ENCODE assay signal across 8 cellular contexts in the genomic region with DNA sequence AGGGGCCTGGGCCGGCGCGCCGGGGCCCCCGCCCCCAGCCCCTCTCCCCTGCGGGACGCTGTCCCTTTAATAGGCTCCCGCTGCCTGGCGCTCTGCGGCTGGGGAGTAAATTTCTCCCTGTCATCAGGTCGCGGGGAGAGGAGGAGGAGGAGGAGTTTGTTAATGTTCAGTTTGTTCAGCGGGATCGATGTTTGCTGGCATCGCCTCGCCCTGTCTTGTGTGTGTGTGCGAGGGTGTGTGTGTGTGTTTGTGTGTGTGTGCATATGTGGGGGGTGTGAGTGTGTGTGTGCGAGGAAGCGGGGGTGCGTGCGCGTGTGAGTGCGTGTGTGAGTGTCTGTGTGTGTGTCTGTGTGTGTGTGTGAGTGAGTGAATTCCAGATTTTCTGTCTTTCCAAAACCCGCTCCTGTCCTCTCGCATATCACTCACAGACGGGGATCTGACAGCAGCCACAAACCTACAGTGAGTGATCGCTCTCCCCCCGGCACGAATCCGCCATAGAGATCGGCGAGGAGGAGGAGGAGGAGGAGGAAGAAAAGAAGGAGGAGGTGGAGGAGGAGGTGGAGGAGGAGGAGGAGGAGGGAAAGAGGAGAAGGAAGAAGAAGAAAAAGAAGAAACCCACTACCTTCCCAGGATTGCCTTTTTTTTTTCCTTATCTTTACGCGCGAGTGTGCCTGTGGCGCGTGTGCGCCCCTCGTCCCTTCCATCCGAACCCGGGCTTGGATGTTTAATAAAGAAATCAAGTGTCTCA. TPM values are rescaled to one million over a fixed set of nuclear protein-coding genes. Genes with fewer than 3 reads are reported as not detected.
A peak's percentile ranks its signal among the peaks of the same experiment; 100 is the strongest.
DNase-seq lines count a peak whose midpoint lies in the region; ATAC-seq and TF ChIP-seq lines count a peak whose summit lies in the region.

A gene with protein sequence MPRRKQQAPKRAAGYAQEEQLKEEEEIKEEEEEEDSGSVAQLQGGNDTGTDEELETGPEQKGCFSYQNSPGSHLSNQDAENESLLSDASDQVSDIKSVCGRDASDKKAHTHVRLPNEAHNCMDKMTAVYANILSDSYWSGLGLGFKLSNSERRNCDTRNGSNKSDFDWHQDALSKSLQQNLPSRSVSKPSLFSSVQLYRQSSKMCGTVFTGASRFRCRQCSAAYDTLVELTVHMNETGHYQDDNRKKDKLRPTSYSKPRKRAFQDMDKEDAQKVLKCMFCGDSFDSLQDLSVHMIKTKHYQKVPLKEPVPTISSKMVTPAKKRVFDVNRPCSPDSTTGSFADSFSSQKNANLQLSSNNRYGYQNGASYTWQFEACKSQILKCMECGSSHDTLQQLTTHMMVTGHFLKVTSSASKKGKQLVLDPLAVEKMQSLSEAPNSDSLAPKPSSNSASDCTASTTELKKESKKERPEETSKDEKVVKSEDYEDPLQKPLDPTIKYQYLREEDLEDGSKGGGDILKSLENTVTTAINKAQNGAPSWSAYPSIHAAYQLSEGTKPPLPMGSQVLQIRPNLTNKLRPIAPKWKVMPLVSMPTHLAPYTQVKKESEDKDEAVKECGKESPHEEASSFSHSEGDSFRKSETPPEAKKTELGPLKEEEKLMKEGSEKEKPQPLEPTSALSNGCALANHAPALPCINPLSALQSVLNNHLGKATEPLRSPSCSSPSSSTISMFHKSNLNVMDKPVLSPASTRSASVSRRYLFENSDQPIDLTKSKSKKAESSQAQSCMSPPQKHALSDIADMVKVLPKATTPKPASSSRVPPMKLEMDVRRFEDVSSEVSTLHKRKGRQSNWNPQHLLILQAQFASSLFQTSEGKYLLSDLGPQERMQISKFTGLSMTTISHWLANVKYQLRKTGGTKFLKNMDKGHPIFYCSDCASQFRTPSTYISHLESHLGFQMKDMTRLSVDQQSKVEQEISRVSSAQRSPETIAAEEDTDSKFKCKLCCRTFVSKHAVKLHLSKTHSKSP (N-terminal part only) (plus strand): TSS at position 169 of the 748 bp plus-strand sequence. CDS start 936 bp downstream, outside the sequence.

- TF ChIP-seq POLR2A in suprapubic skin (IDR thresholded peaks at IDR 0.05), result no peak

- WGBS in esophagus, 2 donors, result 1 to 2% methylated on average over 36 to 40 of the region's 41 CpGs
- WGBS in suprapubic skin, result under 1% methylated on average over 32 of the region's 41 CpGs

- no peak within 1 kb of the TSS for H3K27ac ChIP-seq in CD8-positive, alpha-beta memory T cell (ENCODE audit: low read depth, low read length)
- H3K27ac ChIP-seq in esophagus (ENCODE audit: low read depth in 2 of 2, low read length in 1 of 2) (peak within 1 kb of the TSS; percentile 41 to 82), suprapubic skin (peak within 1 kb of the TSS; percentile 81)
- peak within 1 kb of the TSS; percentile 97 for H3K27ac ChIP-seq in naive thymus-derived CD4-positive, alpha-beta T cell (ENCODE audit: low read depth, low read length)

- TF ChIP-seq CTCF in suprapubic skin (IDR thresholded peaks at IDR 0.05), result no peak

- peak within 1 kb of the TSS; percentile 75 to 94 (median 84) for H3K4me3 Mint-ChIP-seq in CD8-positive, alpha-beta memory T cell
- H3K4me3 Mint-ChIP-seq in naive thymus-derived CD4-positive, alpha-beta T cell, result peak within 1 kb of the TSS; percentile 90 to 100 (median 96)

- H3K27me3 Mint-ChIP-seq in CD8-positive, alpha-beta memory T cell, result peaks cover 42 to 86% of the 10 kb centered on the region in 2 donors
- peaks cover 0 to 32% (median 7%) of the 10 kb centered on the region in 5 donors for H3K27me3 Mint-ChIP-seq in naive thymus-derived CD4-positive, alpha-beta T cell

- POLR2A ChIA-PET in CD8-positive, alpha-beta memory T cell (lab: Charles Lee), result no interaction called here
- POLR2A ChIA-PET in naive thymus-derived CD4-positive, alpha-beta T cell (lab: Charles Lee), result interaction anchor here (1.0 to 12.7 kb wide), 7 partner anchors 8 to 562 kb away, joined by 3 to 299 read pairs (median 5); no protein-coding TSS in a partner anchor

- no peaks in the 10 kb centered on the region for H3K36me3 ChIP-seq in CD8-positive, alpha-beta memory T cell (ENCODE audit: insufficient read depth, low read length)
- no peaks in the 10 kb centered on the region for H3K36me3 ChIP-seq in esophagus (ENCODE audit: control insufficient read depth in 2 of 2, insufficient read depth in 2 of 2, low read length in 1 of 2)
- peaks cover 0 to 6% (median 0%) of the 10 kb centered on the region in 3 experiments for H3K36me3 ChIP-seq in naive thymus-derived CD4-positive, alpha-beta T cell (ENCODE audit: control insufficient read depth in 2 of 3, insufficient read depth in 3 of 3, low read length in 3 of 3)
- no peaks in the 10 kb centered on the region for H3K36me3 ChIP-seq in suprapubic skin

- peaks cover 6% of the 10 kb centered on the region for H3K4me1 ChIP-seq in CD8-positive, alpha-beta memory T cell (ENCODE audit: insufficient read depth, low read length)
- H3K4me1 ChIP-seq in esophagus (ENCODE audit: control insufficient read depth in 2 of 2, insufficient read depth in 2 of 2, low read length in 1 of 2) (peaks cover 0 to 2% of the 10 kb centered on the region in 2 donors), suprapubic skin (peaks cover 7% of the 10 kb centered on the region)
- H3K4me1 ChIP-seq in naive thymus-derived CD4-positive, alpha-beta T cell (ENCODE audit: control insufficient read depth in 2 of 2, insufficient read depth in 2 of 2, low read length in 2 of 2), result peaks cover 0 to 12% of the 10 kb centered on the region in 2 donors

- no peak for TF ChIP-seq EP300 in suprapubic skin (IDR thresholded peaks at IDR 0.05)

- H3K27me3 ChIP-seq in CD8-positive, alpha-beta memory T cell (ENCODE audit: insufficient read depth, low read length, poor library complexity, severe bottlenecking), result no peaks in the 10 kb centered on the region
- H3K27me3 ChIP-seq in esophagus (ENCODE audit: control insufficient read depth in 1 of 2, insufficient read depth in 2 of 2, low read length in 2 of 2), result no peaks in the 10 kb centered on the region
- H3K27me3 ChIP-seq in naive thymus-derived CD4-positive, alpha-beta T cell (ENCODE audit: control insufficient read depth in 2 of 2, insufficient read depth in 2 of 2, low read length in 2 of 2), result peaks cover 0 to 3% of the 10 kb centered on the region in 2 donors
- H3K27me3 ChIP-seq in suprapubic skin, result no peaks in the 10 kb centered on the region

- ATAC-seq in naive thymus-derived CD4-positive, alpha-beta T cell, result peak; percentile 66
- no peak for ATAC-seq in GM18907 (IDR thresholded peaks at IDR 0.05; ENCODE audit: unreplicated experiment)

- CTCF ChIA-PET in CD8-positive, alpha-beta memory T cell (lab: Charles Lee), result no interaction called here
- CTCF ChIA-PET in naive thymus-derived CD4-positive, alpha-beta T cell (lab: Charles Lee), result interaction anchor here (0.7 to 1.0 kb wide), 2 partner anchors 29 to 57 kb away, joined by 5 read pairs; no protein-coding TSS in a partner anchor

- peaks cover 0 to 3% (median 0%) of the 10 kb centered on the region in 3 donors for H3K36me3 Mint-ChIP-seq in CD8-positive, alpha-beta memory T cell
- peaks cover 0 to 5% (median 0%) of the 10 kb centered on the region in 5 donors for H3K36me3 Mint-ChIP-seq in naive thymus-derived CD4-positive, alpha-beta T cell

- H3K9me3 Mint-ChIP-seq in CD8-positive, alpha-beta memory T cell, result peaks cover 0 to 2% (median 0%) of the 10 kb centered on the region in 5 donors
- H3K9me3 Mint-ChIP-seq in naive thymus-derived CD4-positive, alpha-beta T cell, result peaks cover 0 to 2% (median 0%) of the 10 kb centered on the region in 11 donors

- H3K4me1 Mint-ChIP-seq in CD8-positive, alpha-beta memory T cell, result peaks cover 8 to 42% (median 29%) of the 10 kb centered on the region in 3 donors
- H3K4me1 Mint-ChIP-seq in naive thymus-derived CD4-positive, alpha-beta T cell, result peaks cover 12 to 45% (median 38%) of the 10 kb centered on the region in 7 donors

- intact Hi-C loops in naive thymus-derived CD4-positive, alpha-beta T cell (cut with micrococcal nuclease), result loop anchor here (1.0 to 10.0 kb wide), 12 partner anchors 12 to 975 kb away; no protein-coding TSS in a partner anchor

- no peak for DNase-seq in CD8-positive, alpha-beta memory T cell
- DNase-seq in NCI-H446 treated with DMSO at 0.1 percent for 48 hours (lab: John Stamatoyannopoulos, UW) (peak; percentile 66), suprapubic skin (ENCODE audit: low spot score in 2 of 2) (peak in 1 of 2 donors; percentile 77), RPMI8226 (no peak)
- peak; percentile 61 for DNase-seq in activated CD8-positive, alpha-beta memory T cell treated with anti-CD3 and anti-CD28 coated beads for 24 hours
- peak; percentile 27 to 75 (median 58) for DNase-seq in naive thymus-derived CD4-positive, alpha-beta T cell

- peak within 1 kb of the TSS in 7 of 8 donors; percentile 69 to 99 (median 76) for H3K27ac Mint-ChIP-seq in CD8-positive, alpha-beta memory T cell
- H3K27ac Mint-ChIP-seq in naive thymus-derived CD4-positive, alpha-beta T cell, result peak within 1 kb of the TSS; percentile 93 to 97 (median 95)

- peak within 1 kb of the TSS; percentile 70 for H3K4me3 ChIP-seq in CD8-positive, alpha-beta memory T cell (ENCODE audit: low read length)
- H3K4me3 ChIP-seq in esophagus (ENCODE audit: low read depth in 1 of 2, low read length in 2 of 2) (peak within 1 kb of the TSS; percentile 66 to 68), suprapubic skin (peak within 1 kb of the TSS; percentile 60)
- peak within 1 kb of the TSS; percentile 65 for H3K4me3 ChIP-seq in naive thymus-derived CD4-positive, alpha-beta T cell (ENCODE audit: low read length)

- no peaks in the 10 kb centered on the region for H3K9me3 ChIP-seq in CD8-positive, alpha-beta memory T cell (ENCODE audit: low read length)
- H3K9me3 ChIP-seq in esophagus (ENCODE audit: control insufficient read depth in 2 of 2, insufficient read depth in 1 of 2, low read depth in 1 of 2, low read length in 1 of 2) (no peaks in the 10 kb centered on the region), suprapubic skin (no peaks in the 10 kb centered on the region)
- H3K9me3 ChIP-seq in naive thymus-derived CD4-positive, alpha-beta T cell (ENCODE audit: control insufficient read depth in 2 of 3, low read length in 3 of 3), result no peaks in the 10 kb centered on the region

RNA-seq across cellular contexts. Expression of the gene that starts here (rescaled TPM):
- total RNA-seq in CD8-positive, alpha-beta memory T cell, result 1 to 10 TPM; 1.5 to 1.6 TPM
- polyA plus RNA-seq in CD8-positive, alpha-beta memory T cell, result 0.10 TPM
- 10 to 100 TPM in 1 of 2 donors, 1 to 10 TPM in 1; 4.6 to 11.7 TPM for polyA plus RNA-seq in esophagus
- 10 to 100 TPM; 21.0 to 84.5 (median 59.2) TPM for total RNA-seq in naive thymus-derived CD4-positive, alpha-beta T cell
- 1 to 10 TPM; 6.0 to 7.7 TPM for polyA plus RNA-seq in naive thymus-derived CD4-positive, alpha-beta T cell
- 10 to 100 TPM; 10.2 to 24.7 (median 19.2) TPM for total RNA-seq in suprapubic skin

Comparison
In these comparisons a context has a peak if more than half of its experiments do, and no peak if none do; other contexts are left out.
1. RNA of the gene that starts here (total RNA-seq): 21.0 to 84.5 TPM in naive thymus-derived CD4-positive, alpha-beta T cell and 10.2 to 24.7 TPM in suprapubic skin; 1.5 to 1.6 TPM in CD8-positive, alpha-beta memory T cell; every median in the first group is over 4 times any median in the second.
2. DNase-seq: peak in NCI-H446 treated with DMSO at 0.1 percent for 48 hours (single experiment), activated CD8-positive, alpha-beta memory T cell treated with anti-CD3 and anti-CD28 coated beads for 24 hours (single experiment) and naive thymus-derived CD4-positive, alpha-beta T cell (9 of 9); none in CD8-positive, alpha-beta memory T cell (0 of 5) and RPMI8226 (single experiment).
3. Peak in every context shown above with its lines, with median percentiles within 50 percentile points of each other: H3K4me3 ChIP-seq.